In genomic region chr12:65696227-65696626, GRCh38 we compare ENCODE assay signal across 26 cellular contexts.
DNase-seq lines count a peak whose midpoint lies in the region; ATAC-seq and TF ChIP-seq lines count a peak whose summit lies in the region.
"Had no signal": no experiment of that assay in that cellular context is flagged by ENCODE, and none has a peak within 500 bp of the region (broad histone marks: within the 10 kb centered on the region; RNA-seq: fewer than 3 reads in every experiment).

No MANE protein-coding gene starts in this region.

- H3K4me1 Mint-ChIP-seq in nephron, result peaks cover 21% of the 10 kb centered on the region
- H3K4me1 Mint-ChIP-seq: activated naive CD8-positive, alpha-beta T cell treated with anti-CD3 and anti-CD28 coated beads, Interleukin-2, amount 50 U/mL, for 24 hours had no signal

- DNase-seq in EH (ENCODE audit: low read depth), result peak; percentile 14
- DNase-seq in RWPE1 (ENCODE audit: low spot score), result no peak
- DNase-seq in epithelial cell of esophagus (ENCODE audit: low read depth), result peak; percentile 64
- no peak for DNase-seq in SKM-1 (lab: John Stamatoyannopoulos, UW; ENCODE audit: unreplicated experiment)
- DNase-seq in Right ventricle myocardium superior, result no peak
- no peak for DNase-seq in H7
- DNase-seq: activated CD4-positive, alpha-beta memory T cell treated with anti-CD3 and anti-CD28 coated beads for 36 hours; activated effector memory CD4-positive, alpha-beta T cell treated with anti-CD3 and anti-CD28 coated beads, Interleukin-2, amount 50 U/mL, for 16 hours; activated naive CD8-positive, alpha-beta T cell treated with anti-CD3 and anti-CD28 coated beads, Interleukin-2, amount 50 U/mL, for 24 hours; CD4-positive, alpha-beta T cell; KBM-7; midbrain; NCI-H187 treated with DMSO at 0.1 percent for 48 hours; NCI-H2227 treated with DMSO at 0.1 percent for 48 hours; NCI-H748 treated with DMSO at 0.1 percent for 48 hours; SHP77 treated with DMSO at 0.1 percent for 48 hours; stimulated activated CD4-positive, alpha-beta T cell treated with anti-CD3 and anti-CD28 coated beads, Interleukin-4, amount 100 ng/mL, for 1 hour; T-helper 2 cell had no signal

- intact Hi-C loops in Right ventricle myocardium superior (cut with DNase I), result no loop called here

- H3K27me3 Mint-ChIP-seq in nephron (ENCODE audit: low read depth), result no peaks in the 10 kb centered on the region
- H3K27me3 Mint-ChIP-seq: activated CD4-positive, alpha-beta memory T cell treated with anti-CD3 and anti-CD28 coated beads for 36 hours; progenitor cell of endocrine pancreas had no signal

- CTCF ChIA-PET in RWPE1 (lab: Yijun Ruan, JAX), result no interaction called here

- H3K27ac Mint-ChIP-seq in nephron, result peak overlapping the region; percentile 79 to 94 (median 89)
- H3K27ac Mint-ChIP-seq: activated CD4-positive, alpha-beta memory T cell treated with anti-CD3 and anti-CD28 coated beads for 36 hours; activated naive CD8-positive, alpha-beta T cell treated with anti-CD3 and anti-CD28 coated beads, Interleukin-2, amount 50 U/mL, for 24 hours; CD4-positive, alpha-beta T cell; progenitor cell of endocrine pancreas; stimulated activated naive CD8-positive, alpha-beta T cell treated with anti-CD3 and anti-CD28 coated beads, Interleukin-15, Interleukin-2, amounts not matched to agents 100 ng/mL and 50 ng/mL, for 24 hours; WTC11 had no signal

- H3K4me3 Mint-ChIP-seq in nephron, result no peak overlapping the region
- H3K4me3 Mint-ChIP-seq: activated CD4-positive, alpha-beta memory T cell treated with anti-CD3 and anti-CD28 coated beads for 36 hours; activated naive CD8-positive, alpha-beta T cell treated with anti-CD3 and anti-CD28 coated beads, Interleukin-2, amount 50 U/mL, for 24 hours; CD4-positive, alpha-beta T cell; stimulated activated naive CD8-positive, alpha-beta T cell treated with anti-CD3 and anti-CD28 coated beads, Interleukin-15, Interleukin-2, amounts not matched to agents 100 ng/mL and 50 ng/mL, for 24 hours; WTC11 had no signal

- H3K27ac ChIP-seq in RWPE1, result peak overlapping the region; percentile 27; the same call in 1 of the 2 replicates
- H3K27ac ChIP-seq: cardiac muscle cell, gastroesophageal sphincter, tibial nerve had no signal

- POLR2A ChIA-PET in RWPE1 (lab: Yijun Ruan, JAX; ENCODE audit: low non-redundant PET), result no interaction called here

- no peaks in the 10 kb centered on the region for H3K36me3 ChIP-seq in H7 (replicated peaks; ENCODE audit: control insufficient read depth, insufficient read depth, low read length)
- H3K36me3 ChIP-seq: cardiac muscle cell, gastroesophageal sphincter, tibial nerve had no signal

- H3K4me3 ChIP-seq in epithelial cell of esophagus (ENCODE audit: low read length) (no peak overlapping the region), H7 (ENCODE audit: insufficient read depth, low read depth, low read length) (no peak overlapping the region)
- H3K4me3 ChIP-seq: cardiac muscle cell, gastroesophageal sphincter, tibial nerve had no signal

- H3K27me3 ChIP-seq in H7 (ENCODE audit: control insufficient read depth, insufficient read depth, low read length), result no peaks in the 10 kb centered on the region
- H3K27me3 ChIP-seq: cardiac muscle cell, gastroesophageal sphincter, tibial nerve had no signal

- H3K9me3 Mint-ChIP-seq in nephron, result no peaks in the 10 kb centered on the region
- H3K9me3 Mint-ChIP-seq: CD4-positive, alpha-beta T cell had no signal

- ATAC-seq in Right ventricle myocardium superior (ENCODE audit: poor library complexity), result no peak
- ATAC-seq in GM19463 (IDR thresholded peaks at IDR 0.05; ENCODE audit: unreplicated experiment), result no peak
- ATAC-seq: activated naive CD8-positive, alpha-beta T cell treated with anti-CD3 and anti-CD28 coated beads, Interleukin-2, amount 50 U/mL, for 24 hours; gastroesophageal sphincter; WTC11 had no signal

- no peak for TF ChIP-seq CTCF in RWPE1 (conservative IDR thresholded peaks at IDR 0.05; ENCODE audit: low read depth)
- TF ChIP-seq CTCF in epithelial cell of esophagus (IDR thresholded peaks at IDR 0.05; ENCODE audit: insufficient read depth, low read depth, low read length, missing control alignments), result no peak
- no peak for TF ChIP-seq CTCF in nephron (IDR thresholded peaks at IDR 0.05; ENCODE audit: unreplicated experiment in 3 of 3)

- no peaks in the 10 kb centered on the region for H3K36me3 Mint-ChIP-seq in nephron (ENCODE audit: low read depth)
- H3K36me3 Mint-ChIP-seq: activated CD4-positive, alpha-beta memory T cell treated with anti-CD3 and anti-CD28 coated beads for 36 hours; WTC11 had no signal

Comparison
In these comparisons a context has a peak if more than half of its experiments do, and no peak if none do; other contexts are left out.
1. DNase-seq: peak in EH (single experiment) and epithelial cell of esophagus (single experiment); none in RWPE1 (single experiment), SKM-1 (single experiment), Right ventricle myocardium superior (single experiment) and H7 (single experiment).